In genomic region chr16:82533161-82533560, GRCh38 we compare ENCODE assay signal across 8 cellular contexts.
"Had no signal": no experiment of that assay in that cellular context is flagged by ENCODE, and none has a peak within 500 bp of the region (broad histone marks: within the 10 kb centered on the region; RNA-seq: fewer than 3 reads in every experiment).

No MANE protein-coding gene starts in this region.

- H3K9me3 ChIP-seq: HAP-1 had no signal

- H3K9ac ChIP-seq: GM23248 had no signal

- H3K36me3 ChIP-seq: HAP-1 had no signal

- H3K27ac ChIP-seq: GM23248 had no signal

- H3K4me3 ChIP-seq: GM23248, HAP-1 had no signal

- ATAC-seq: HCT116 had no signal

- H2AFZ ChIP-seq: GM23248 had no signal

- H3K4me1 ChIP-seq: HAP-1 had no signal

- DNase-seq: GM23248, GOT3, H7, HFFc6, KBM-7 had no signal

- FAIRE-seq: HTR-8/SVneo had no signal
